In the genomic region with DNA sequence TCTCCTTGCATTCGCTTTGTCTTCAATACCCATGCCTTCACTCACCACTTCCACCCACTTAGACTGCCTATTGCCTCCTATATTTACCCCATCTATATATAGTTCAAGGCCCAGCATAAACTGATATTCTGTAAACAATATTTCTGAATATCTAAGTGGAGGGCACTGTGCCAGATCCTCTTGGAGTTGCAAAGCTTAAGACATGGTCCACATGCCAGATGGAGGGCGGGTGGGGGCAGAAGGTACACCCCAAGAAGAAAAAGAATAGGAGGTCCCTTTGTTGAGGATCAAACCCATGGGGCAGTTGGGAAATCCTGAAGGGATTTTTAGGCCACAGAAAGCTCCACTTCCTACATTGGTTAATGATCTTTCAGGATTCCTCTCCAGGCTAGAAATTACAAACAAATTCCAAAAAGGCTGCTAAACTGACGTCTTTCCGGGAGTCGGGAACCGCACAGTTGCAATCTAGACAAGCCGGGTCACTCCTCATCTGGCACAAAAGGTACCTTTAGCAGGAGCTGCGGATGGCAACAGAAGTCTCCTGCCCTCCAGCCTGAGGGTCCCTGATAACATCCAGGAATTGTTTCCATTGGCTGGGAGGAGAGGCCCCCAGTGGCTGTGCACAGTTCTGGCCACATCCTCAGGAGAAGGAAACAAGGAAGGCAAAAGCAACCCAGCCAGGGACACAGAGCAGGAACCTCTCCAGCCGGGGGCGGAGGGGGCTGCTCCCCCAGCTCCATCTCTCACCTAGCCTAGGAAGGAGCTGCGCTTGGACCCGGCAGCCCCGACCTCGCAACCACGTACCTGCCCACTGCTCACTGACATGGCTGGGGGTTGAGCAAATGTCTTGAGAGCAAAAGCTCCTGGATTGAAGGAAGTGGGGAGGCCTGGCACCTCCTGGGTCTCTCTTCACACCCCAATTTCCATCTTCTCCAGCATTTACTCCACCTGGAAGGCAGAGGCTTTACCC, we compare ENCODE assay signal across 20 cellular contexts. TPM values are rescaled to one million over a fixed set of nuclear protein-coding genes. Genes with fewer than 3 reads are reported as not detected.
DNase-seq lines count a peak whose midpoint lies in the region; ATAC-seq, FAIRE-seq and TF ChIP-seq lines count a peak whose summit lies in the region.
"Had no signal": no experiment of that assay in that cellular context is flagged by ENCODE, and none has a peak within 500 bp of the region (broad histone marks: within the 10 kb centered on the region; RNA-seq: fewer than 3 reads in every experiment).

No MANE protein-coding gene starts in this region.

- ATAC-seq in HepG2 (peak; percentile 8; the same call in 1 of the 3 replicates), GM21717 (IDR thresholded peaks at IDR 0.05; ENCODE audit: unreplicated experiment) (no peak)
- no peak for ATAC-seq in stimulated activated effector memory CD8-positive, alpha-beta T cell treated with anti-CD3 and anti-CD28 coated beads, Interleukin-12 subunit alpha, Interleukin-12 subunit beta, amount 100 ng/mL, for 72 hours

- H3K9me3 ChIP-seq in esophagus (ENCODE audit: control insufficient read depth in 2 of 2, insufficient read depth in 1 of 2, low read depth in 1 of 2, low read length in 1 of 2) (no peaks in the 10 kb centered on the region), HepG2 (ENCODE audit: low read length) (no peaks in the 10 kb centered on the region)
- H3K9me3 ChIP-seq: BLaER1 treated with 17β-estradiol and CSF1 and Interleukin-3, amounts not matched to agents 10 nM and 100 nM had no signal

- no TSS peak for BruUV-seq in HepG2 (replicated peaks; lab: Mats Ljungman, UMichigan)

- POLR2A ChIA-PET in HepG2 (lab: Yijun Ruan, JAX), result no interaction called here

- no peak for TF ChIP-seq CTCF in HepG2 (CRISPR knock-in tag; IDR thresholded peaks at IDR 0.05)
- no peak for TF ChIP-seq CTCF in D721Med (IDR thresholded peaks at IDR 0.05; ENCODE audit: insufficient read depth, missing control alignments)

- no peak overlapping the region for H3K4me2 ChIP-seq in HepG2 (ENCODE audit: low read depth, low read length)
- H3K4me2 ChIP-seq: BLaER1 treated with 17β-estradiol and CSF1 and Interleukin-3, amounts not matched to agents 10 nM and 100 nM had no signal

- peaks cover 8% of the 10 kb centered on the region for H3K4me1 Mint-ChIP-seq in stimulated activated effector memory CD8-positive, alpha-beta T cell treated with anti-CD3 and anti-CD28 coated beads, Interleukin-12 subunit alpha, Interleukin-12 subunit beta, amount 100 ng/mL, for 72 hours

- H3K4me1 ChIP-seq in esophagus (ENCODE audit: control insufficient read depth in 2 of 2, insufficient read depth in 2 of 2, low read length in 1 of 2) (no peaks in the 10 kb centered on the region), HepG2 (ENCODE audit: insufficient read depth, low read length) (peaks cover 12% of the 10 kb centered on the region)

- no peak overlapping the region for H2AFZ ChIP-seq in HepG2 (ENCODE audit: low read length)

- no peaks in the 10 kb centered on the region for H3K36me3 ChIP-seq in H7 (replicated peaks; ENCODE audit: control insufficient read depth, insufficient read depth, low read length)
- no peaks in the 10 kb centered on the region for H3K36me3 ChIP-seq in esophagus (ENCODE audit: control insufficient read depth in 2 of 2, insufficient read depth in 2 of 2, low read length in 1 of 2)
- H3K36me3 ChIP-seq in HepG2 (replicated peaks in 1 of 2; ENCODE audit: control insufficient read depth in 1 of 2, insufficient read depth in 2 of 2, low read length in 2 of 2), result no peaks in the 10 kb centered on the region
- H3K36me3 ChIP-seq: BLaER1 treated with 17β-estradiol and CSF1 and Interleukin-3, amounts not matched to agents 10 nM and 100 nM; brain microvascular endothelial cell had no signal

- H3K27ac Mint-ChIP-seq in stimulated activated effector memory CD8-positive, alpha-beta T cell treated with anti-CD3 and anti-CD28 coated beads, Interleukin-12 subunit alpha, Interleukin-12 subunit beta, amount 100 ng/mL, for 72 hours, result peak overlapping the region; percentile 57
- H3K27ac Mint-ChIP-seq: activated naive CD4-positive, alpha-beta T cell treated with anti-CD3 and anti-CD28 coated beads, Interleukin-2, amount 50 U/mL, for 24 hours; T-helper 1 cell treated with Interleukin-12 subunit alpha and Interleukin-12 subunit beta and Interleukin-4 antibody, amounts not matched to agents 30 μg/mL and 1 μg/mL, for 36 hours had no signal

- DNase-seq in H7 (peak; percentile 53), HepG2 (ENCODE audit: low spot score) (no peak), NCI-H446 (lab: John Stamatoyannopoulos, UW) (no peak), putamen (ENCODE audit: low spot score) (no peak), D721Med (ENCODE audit: insufficient read length, low spot score) (no peak)
- no peak for DNase-seq in stimulated activated effector memory CD8-positive, alpha-beta T cell treated with anti-CD3 and anti-CD28 coated beads, Interleukin-12 subunit alpha, Interleukin-12 subunit beta, amount 100 ng/mL, for 72 hours (ENCODE audit: low spot score in 2 of 2)
- DNase-seq: activated CD8-positive, alpha-beta memory T cell treated with anti-CD3 and anti-CD28 coated beads, Interleukin-2, amount 50 U/mL, for 4 hours; brain microvascular endothelial cell; effector memory CD4-positive, alpha-beta T cell; mammary epithelial cell; NCI-H2081 had no signal

- H3K27me3 ChIP-seq in H7 (ENCODE audit: control insufficient read depth, insufficient read depth, low read length) (peaks cover 5% of the 10 kb centered on the region), esophagus (ENCODE audit: control insufficient read depth in 1 of 2, insufficient read depth in 2 of 2, low read length in 2 of 2) (no peaks in the 10 kb centered on the region), HepG2 (ENCODE audit: control insufficient read depth in 1 of 2, insufficient read depth in 2 of 2, low read length in 2 of 2) (peaks cover 7 to 46% of the 10 kb centered on the region in 2 experiments)
- H3K27me3 ChIP-seq: brain microvascular endothelial cell had no signal

- H3K9me3 Mint-ChIP-seq in stimulated activated effector memory CD8-positive, alpha-beta T cell treated with anti-CD3 and anti-CD28 coated beads, Interleukin-12 subunit alpha, Interleukin-12 subunit beta, amount 100 ng/mL, for 72 hours, result no peaks in the 10 kb centered on the region
- H3K9me3 Mint-ChIP-seq: activated naive CD4-positive, alpha-beta T cell treated with anti-CD3 and anti-CD28 coated beads, Interleukin-2, amount 50 U/mL, for 24 hours; T-helper 1 cell treated with Interleukin-12 subunit alpha and Interleukin-12 subunit beta and Interleukin-4 antibody, amounts not matched to agents 30 μg/mL and 1 μg/mL, for 36 hours had no signal

- H3K79me2 ChIP-seq in HepG2 (ENCODE audit: insufficient read depth, low read length), result no peaks in the 10 kb centered on the region

- TF ChIP-seq POLR2A in HepG2 (IDR thresholded peaks at IDR 0.05; ENCODE audit: insufficient read depth in 1 of 2, low read depth in 2 of 2, low read length in 2 of 2), result no peak

- TF ChIP-seq EP300 in HepG2 (IDR thresholded peaks at IDR 0.05; ENCODE audit: low read depth in 2 of 2, low read length in 2 of 2) (no peak), HepG2 (CRISPR knock-in tag; IDR thresholded peaks at IDR 0.05; ENCODE audit: borderline replicate concordance) (no peak)

- FAIRE-seq in HepG2 (lab: Jason Lieb, UNC) (no peak), D721Med (lab: Jason Lieb, UNC) (no peak)
- FAIRE-seq: GM12892, RCC 7860 had no signal

- TF ChIP-seq RAD21 in HepG2 (CRISPR knock-in tag; IDR thresholded peaks at IDR 0.05), result no peak

- H3K4me3 ChIP-seq in H7 (ENCODE audit: insufficient read depth, low read depth, low read length), result no peak overlapping the region
- no peak overlapping the region for H3K4me3 ChIP-seq in esophagus (ENCODE audit: low read depth in 1 of 2, low read length in 2 of 2)
- H3K4me3 ChIP-seq in HepG2 (replicated peaks in 1 of 3; ENCODE audit: insufficient read depth in 1 of 3, low read depth in 2 of 3, low read length in 3 of 3), result no peak overlapping the region
- H3K4me3 ChIP-seq: BLaER1 treated with 17β-estradiol and CSF1 and Interleukin-3, amounts not matched to agents 10 nM and 100 nM had no signal

- H3K27ac ChIP-seq in esophagus (ENCODE audit: low read depth in 2 of 2, low read length in 1 of 2) (peak overlapping the region; percentile 50 to 59), HepG2 (ENCODE audit: extremely low read length, insufficient read depth, low read length) (no peak overlapping the region)
- H3K27ac ChIP-seq: BLaER1 treated with 17β-estradiol and CSF1 and Interleukin-3, amounts not matched to agents 10 nM and 100 nM; brain microvascular endothelial cell had no signal

- H4K20me1 ChIP-seq in HepG2 (ENCODE audit: insufficient read depth, low read length), result no peaks in the 10 kb centered on the region
- H4K20me1 ChIP-seq: BLaER1 treated with 17β-estradiol and CSF1 and Interleukin-3, amounts not matched to agents 10 nM and 100 nM had no signal

- CTCF ChIA-PET in HepG2 (lab: Yijun Ruan, JAX; ENCODE audit: low intra/inter-chr PET ratio, low total read pairs), result no interaction called here

- no peaks in the 10 kb centered on the region for H3K36me3 Mint-ChIP-seq in stimulated activated effector memory CD8-positive, alpha-beta T cell treated with anti-CD3 and anti-CD28 coated beads, Interleukin-12 subunit alpha, Interleukin-12 subunit beta, amount 100 ng/mL, for 72 hours
- H3K36me3 Mint-ChIP-seq: activated naive CD4-positive, alpha-beta T cell treated with anti-CD3 and anti-CD28 coated beads, Interleukin-2, amount 50 U/mL, for 24 hours had no signal

- no peak overlapping the region for H3K9ac ChIP-seq in HepG2 (ENCODE audit: insufficient read depth, low read depth, low read length)
- H3K9ac ChIP-seq: BLaER1 treated with 17β-estradiol and CSF1 and Interleukin-3, amounts not matched to agents 10 nM and 100 nM had no signal

- 73 to 79% methylated on average over 15 of the region's 15 CpGs for WGBS in esophagus, 2 donors
- 36% methylated on average over 13 of the region's 15 CpGs for WGBS in HepG2 (ENCODE audit: low lambda C conversion rate)

- in situ Hi-C loops in HepG2 (cut with HindIII; ENCODE audit: extremely low pct_ligation_motif_present, low pct_unique_long_range_greater_than_20kb), result loop anchor here (10.0 kb wide), 2 partner anchors 90 to 200 kb away; partner anchors contain the start of gene PLCG1

- intact Hi-C loops in HepG2 (cut with micrococcal nuclease; ENCODE audit: unreplicated experiment), result no loop called here

- no peak overlapping the region for H3K4me3 Mint-ChIP-seq in stimulated activated effector memory CD8-positive, alpha-beta T cell treated with anti-CD3 and anti-CD28 coated beads, Interleukin-12 subunit alpha, Interleukin-12 subunit beta, amount 100 ng/mL, for 72 hours
- H3K4me3 Mint-ChIP-seq: activated naive CD4-positive, alpha-beta T cell treated with anti-CD3 and anti-CD28 coated beads, Interleukin-2, amount 50 U/mL, for 24 hours; T-helper 1 cell treated with Interleukin-12 subunit alpha and Interleukin-12 subunit beta and Interleukin-4 antibody, amounts not matched to agents 30 μg/mL and 1 μg/mL, for 36 hours had no signal

RNA-seq across cellular contexts. Expression of gene LPIN3, which starts 5.9 kb away (rescaled TPM):
- total RNA-seq in H7 (2014; rRNA removed; shearing (Covaris generic)), result 4.5 and 6.7 TPM in 2 replicates
- polyA plus RNA-seq in esophagus, result 10 to 100 TPM; 26.4 to 84.1 TPM
- 3.5 and 14.2 TPM in 2 replicates for total RNA-seq in HepG2 (2016; rRNA removed; fragmentation: Illumina TruSeq; extraction: Trizol)
- 1.1 and 1.2 TPM in 2 replicates for total RNA-seq in HepG2 (2016; cell fraction: cytosol; rRNA removed; fragmentation: Illumina TruSeq; extraction: Trizol; ENCODE audit: low read depth)
- total RNA-seq in HepG2 (2016; cell fraction: insoluble cytoplasmic fraction; rRNA removed; fragmentation: Illumina TruSeq; extraction: Trizol), result 2.8 and 12.1 TPM in 2 replicates
- total RNA-seq in HepG2 (2016; cell fraction: membrane; rRNA removed; fragmentation: Illumina TruSeq; extraction: Trizol), result 1.00 and 1.4 TPM in 2 replicates
- 17.9 and 18.2 TPM in 2 replicates for total RNA-seq in HepG2 (2016; cell fraction: nucleus; rRNA removed; fragmentation: Illumina TruSeq; extraction: Trizol)
- 28.6 and 43.6 TPM in 2 replicates for polyA plus RNA-seq in HepG2 (2011; rRNA removed)
- polyA plus RNA-seq in HepG2 (2011; cell fraction: cytosol; rRNA removed), result 3.2 and 4.6 TPM in 2 replicates
- polyA plus RNA-seq in HepG2 (2011; cell fraction: nucleus; rRNA removed), result 337 and 399 TPM in 2 replicates
- 15.0 and 15.8 TPM in 2 replicates for polyA plus RNA-seq in HepG2 (2012)
- 0.34 and 0.35 TPM in 2 replicates for polyA plus RNA-seq in HepG2 (2016; cell fraction: cytosol; fragmentation: Illumina TruSeq; extraction: Trizol; ENCODE audit: low read depth)
- polyA plus RNA-seq in HepG2 (2016; cell fraction: insoluble cytoplasmic fraction; fragmentation: Illumina TruSeq; extraction: Trizol; ENCODE audit: low read depth), result 1.9 and 3.7 TPM in 2 replicates
- polyA plus RNA-seq in HepG2 (2016; cell fraction: membrane; fragmentation: Illumina TruSeq; extraction: Trizol; ENCODE audit: low read depth), result 0.42 and 0.58 TPM in 2 replicates
- 71.3 and 85.0 TPM in 2 replicates for polyA plus RNA-seq in HepG2 (2016; cell fraction: nucleus; fragmentation: Illumina TruSeq; extraction: Trizol; ENCODE audit: insufficient read depth, low read depth)
- 5.4 and 16.3 TPM in 2 replicates for polyA minus RNA-seq in HepG2 (2011; rRNA and poly(A)+ RNA removed; ENCODE audit: low replicate concordance)
- polyA minus RNA-seq in HepG2 (2011; cell fraction: cytosol; rRNA and poly(A)+ RNA removed), result 4.1 and 4.4 TPM in 2 replicates
- polyA minus RNA-seq in HepG2 (2011; cell fraction: nucleus; rRNA and poly(A)+ RNA removed), result 35.8 and 39.4 TPM in 2 replicates

RNA-seq across cellular contexts. Expression of gene ZHX3, which starts 17.2 kb away (rescaled TPM):
- total RNA-seq in H7 (2014; rRNA removed; shearing (Covaris generic)), result 2.5 and 5.1 TPM in 2 replicates
- 1 to 10 TPM; 6.6 to 9.6 TPM for polyA plus RNA-seq in esophagus
- 11.7 and 13.0 TPM in 2 replicates for total RNA-seq in HepG2 (2016; rRNA removed; fragmentation: Illumina TruSeq; extraction: Trizol)
- total RNA-seq in HepG2 (2016; cell fraction: cytosol; rRNA removed; fragmentation: Illumina TruSeq; extraction: Trizol; ENCODE audit: low read depth), result 7.8 and 8.9 TPM in 2 replicates
- 11.9 and 13.9 TPM in 2 replicates for total RNA-seq in HepG2 (2016; cell fraction: insoluble cytoplasmic fraction; rRNA removed; fragmentation: Illumina TruSeq; extraction: Trizol)
- 9.7 and 11.7 TPM in 2 replicates for total RNA-seq in HepG2 (2016; cell fraction: membrane; rRNA removed; fragmentation: Illumina TruSeq; extraction: Trizol)
- total RNA-seq in HepG2 (2016; cell fraction: nucleus; rRNA removed; fragmentation: Illumina TruSeq; extraction: Trizol), result 13.8 and 17.1 TPM in 2 replicates
- 8.1 and 8.4 TPM in 2 replicates for polyA plus RNA-seq in HepG2 (2011; rRNA removed)
- 3.7 and 3.9 TPM in 2 replicates for polyA plus RNA-seq in HepG2 (2011; cell fraction: cytosol; rRNA removed)
- 9.0 and 9.8 TPM in 2 replicates for polyA plus RNA-seq in HepG2 (2011; cell fraction: nucleus; rRNA removed)
- 8.2 and 8.7 TPM in 2 replicates for polyA plus RNA-seq in HepG2 (2012)
- 8.5 and 10.7 TPM in 2 replicates for polyA plus RNA-seq in HepG2 (2016; cell fraction: cytosol; fragmentation: Illumina TruSeq; extraction: Trizol; ENCODE audit: low read depth)
- polyA plus RNA-seq in HepG2 (2016; cell fraction: insoluble cytoplasmic fraction; fragmentation: Illumina TruSeq; extraction: Trizol; ENCODE audit: low read depth), result 11.8 and 13.5 TPM in 2 replicates
- 8.4 and 11.6 TPM in 2 replicates for polyA plus RNA-seq in HepG2 (2016; cell fraction: membrane; fragmentation: Illumina TruSeq; extraction: Trizol; ENCODE audit: low read depth)
- polyA plus RNA-seq in HepG2 (2016; cell fraction: nucleus; fragmentation: Illumina TruSeq; extraction: Trizol; ENCODE audit: insufficient read depth, low read depth), result 15.2 and 17.6 TPM in 2 replicates
- 14.5 and 16.9 TPM in 2 replicates for polyA minus RNA-seq in HepG2 (2011; rRNA and poly(A)+ RNA removed; ENCODE audit: low replicate concordance)
- 4.8 and 7.9 TPM in 2 replicates for polyA minus RNA-seq in HepG2 (2011; cell fraction: cytosol; rRNA and poly(A)+ RNA removed)
- 8.8 and 10.6 TPM in 2 replicates for polyA minus RNA-seq in HepG2 (2011; cell fraction: nucleus; rRNA and poly(A)+ RNA removed)

RNA-seq across cellular contexts. Expression of gene EMILIN3, which starts 31.9 kb away (rescaled TPM):
- 6.2 and 7.9 TPM in 2 replicates for total RNA-seq in H7 (2014; rRNA removed; shearing (Covaris generic))
- under 1 TPM; 0.27 to 0.43 TPM for polyA plus RNA-seq in esophagus
- total RNA-seq in HepG2 (2016; rRNA removed; fragmentation: Illumina TruSeq; extraction: Trizol), result 0.14 and 0.29 TPM in 2 replicates
- total RNA-seq in HepG2 (2016; cell fraction: cytosol; rRNA removed; fragmentation: Illumina TruSeq; extraction: Trizol; ENCODE audit: low read depth), result 0.10 TPM in 1 of 2 replicates, not detected in the other
- total RNA-seq in HepG2 (2016; cell fraction: insoluble cytoplasmic fraction; rRNA removed; fragmentation: Illumina TruSeq; extraction: Trizol), result 0.16 and 0.28 TPM in 2 replicates
- total RNA-seq in HepG2 (2016; cell fraction: membrane; rRNA removed; fragmentation: Illumina TruSeq; extraction: Trizol), result 0.09 and 0.10 TPM in 2 replicates
- total RNA-seq in HepG2 (2016; cell fraction: nucleus; rRNA removed; fragmentation: Illumina TruSeq; extraction: Trizol), result 0.16 TPM in 2 replicates
- 0.25 and 0.27 TPM in 2 replicates for polyA plus RNA-seq in HepG2 (2011; rRNA removed)
- polyA plus RNA-seq in HepG2 (2011; cell fraction: cytosol; rRNA removed), result 0.23 and 0.36 TPM in 2 replicates
- polyA plus RNA-seq in HepG2 (2011; cell fraction: nucleus; rRNA removed), result 0.29 and 0.35 TPM in 2 replicates
- 0.50 and 0.56 TPM in 2 replicates for polyA plus RNA-seq in HepG2 (2012)
- not detected in 2 replicates for polyA plus RNA-seq in HepG2 (2016; cell fraction: cytosol; fragmentation: Illumina TruSeq; extraction: Trizol; ENCODE audit: low read depth)
- 0.10 and 0.19 TPM in 2 replicates for polyA plus RNA-seq in HepG2 (2016; cell fraction: insoluble cytoplasmic fraction; fragmentation: Illumina TruSeq; extraction: Trizol; ENCODE audit: low read depth)
- 0.05 and 0.09 TPM in 2 replicates for polyA plus RNA-seq in HepG2 (2016; cell fraction: membrane; fragmentation: Illumina TruSeq; extraction: Trizol; ENCODE audit: low read depth)
- 0.38 and 0.41 TPM in 2 replicates for polyA plus RNA-seq in HepG2 (2016; cell fraction: nucleus; fragmentation: Illumina TruSeq; extraction: Trizol; ENCODE audit: insufficient read depth, low read depth)
- polyA minus RNA-seq in HepG2 (2011; rRNA and poly(A)+ RNA removed; ENCODE audit: low replicate concordance), result 0.05 and 1.5 TPM in 2 replicates
- 0.18 and 0.20 TPM in 2 replicates for polyA minus RNA-seq in HepG2 (2011; cell fraction: cytosol; rRNA and poly(A)+ RNA removed)
- 0.13 TPM in 1 of 2 replicates, not detected in the other for polyA minus RNA-seq in HepG2 (2011; cell fraction: nucleus; rRNA and poly(A)+ RNA removed)
- total RNA-seq: HT1080, mammary epithelial cell, subcutaneous adipose tissue had no signal
